Comparison of ENCODE assay signal across 28 cellular contexts in the genomic region with DNA sequence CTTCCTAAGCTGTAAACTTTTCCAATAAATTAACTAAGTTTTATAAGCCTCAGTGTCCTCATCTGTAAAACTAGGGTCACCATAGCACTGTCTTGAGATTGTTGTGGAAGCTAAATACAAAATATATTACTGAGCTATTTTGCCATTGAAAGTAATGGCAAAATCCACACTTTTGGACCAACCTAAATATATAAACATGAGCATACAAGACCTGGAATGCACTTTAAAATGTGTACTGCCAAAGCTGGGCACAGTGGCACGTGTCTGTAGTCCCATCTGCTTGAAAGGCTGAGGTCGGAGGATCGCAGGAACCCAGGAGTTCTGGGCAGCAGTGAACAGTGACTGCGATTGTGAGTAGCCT.
"Had no signal": no experiment of that assay in that cellular context is flagged by ENCODE, and none has a peak within 500 bp of the region (broad histone marks: within the 10 kb centered on the region; RNA-seq: fewer than 3 reads in every experiment).

No MANE protein-coding gene starts in this region.

- H3K9me3 ChIP-seq: ascending aorta, body of pancreas, Peyer's patch, SJCRH30 had no signal

- H3K27ac ChIP-seq: ascending aorta, body of pancreas, RWPE1, SJCRH30 had no signal

- DNase-seq: activated CD4-positive, alpha-beta T cell treated with anti-CD3 and anti-CD28 coated beads, Interleukin-2, amount 10 ng/mL, durations not matched to agents 24 days and 14 days; activated CD4-positive, alpha-beta T cell treated with anti-CD3 and anti-CD28 coated beads, Interleukin-2, amount 50 U/mL, for 48 hours; activated CD4-positive, CD25-positive, alpha-beta regulatory T cell treated with anti-CD3 and anti-CD28 coated beads, Interleukin-2, amount 50 U/mL, for 72 hours; activated CD8-positive, alpha-beta memory T cell treated with anti-CD3 and anti-CD28 coated beads for 24 hours; activated effector memory CD4-positive, alpha-beta T cell treated with anti-CD3 and anti-CD28 coated beads, Interleukin-2, amount 50 U/mL, for 16 hours; activated naive CD4-positive, alpha-beta T cell treated with Interleukin-2 at 50 U/mL for 16 hours; activated naive CD8-positive, alpha-beta T cell treated with anti-CD3 and anti-CD28 coated beads, Interleukin-2, amount 50 U/mL, for 24 hours; activated T-cell treated with anti-CD3 and anti-CD28 coated beads, Interleukin-2, amount 50 U/mL, for 4 hours; amniotic stem cell; body of pancreas; central memory CD4-positive, alpha-beta T cell; NCI-H1092; NCI-H1694; NCI-H2107; NCI-H2171 treated with DMSO at 0.1 percent for 48 hours; NCI-H226; NCI-H510A; NCI-H526 treated with DMSO at 0.1 percent for 48 hours; NK-92 treated with Interleukin-12 subunit alpha and Interleukin-12 subunit beta, amount 100 ng/mL, for 24 hours; Right ventricle myocardium superior; SJCRH30; T-helper 9 cell had no signal

- ATAC-seq: activated naive CD4-positive, alpha-beta T cell treated with anti-CD3 and anti-CD28 coated beads, Interleukin-2, amount 50 U/mL, for 72 hours; activated naive CD8-positive, alpha-beta T cell treated with anti-CD3 and anti-CD28 coated beads, Interleukin-2, amount 50 U/mL, for 24 hours; activated T-cell treated with anti-CD3 and anti-CD28 coated beads, Interleukin-2, amount 50 U/mL, for 4 hours; body of pancreas; SK-N-SH treated with all-trans-retinoic acid at 6 μM for 48 hours; WTC11 had no signal

- H3K4me3 ChIP-seq: ascending aorta, body of pancreas, Peyer's patch, SJCRH30 had no signal

- H3K36me3 ChIP-seq: ascending aorta, Peyer's patch, SJCRH30 had no signal

- H3K27me3 ChIP-seq: ascending aorta, body of pancreas, Peyer's patch, SJCRH30 had no signal

- H3K4me1 ChIP-seq: ascending aorta, body of pancreas, Peyer's patch, SJCRH30 had no signal
